1 cellular context compared by ENCODE assay signal in the genomic region with DNA sequence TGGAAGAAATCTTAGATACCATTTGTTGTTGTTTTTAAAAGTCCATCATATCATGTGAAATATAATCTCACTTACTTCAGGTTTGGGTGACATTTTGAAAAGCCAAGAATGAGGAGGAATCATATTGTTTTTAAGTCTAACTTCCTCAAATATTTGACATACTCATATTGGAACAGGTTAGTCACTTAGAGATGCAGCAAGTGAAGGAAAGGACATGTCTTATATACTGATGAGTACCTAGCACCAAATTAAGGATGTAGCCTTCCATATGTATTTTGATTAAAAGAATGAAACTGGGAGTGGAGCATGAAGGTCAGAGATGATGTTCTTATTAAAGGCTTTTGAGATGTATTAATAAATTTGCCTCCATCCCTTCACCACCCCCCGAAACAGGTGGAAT.
TF ChIP-seq lines count a peak whose summit lies in the region.

No MANE protein-coding gene starts in this region.

TF ChIP-seq in GM12878, 131 proteins besides CTCF, POLR2A, EP300 and RAD21:
- TF ChIP-seq SMC3 (IDR thresholded peaks at IDR 0.05; ENCODE audit: borderline replicate concordance, low read length) (no peak), RAD51 (IDR thresholded peaks at IDR 0.05) (no peak), CREB1 (IDR thresholded peaks at IDR 0.05; ENCODE audit: low read depth) (no peak), NR2C2 (IDR thresholded peaks at IDR 0.05; ENCODE audit: borderline replicate concordance, control insufficient read depth, insufficient read length, low read depth) (no peak), ZZZ3 (IDR thresholded peaks at IDR 0.05; ENCODE audit: control insufficient read depth, insufficient read length, low read depth) (no peak)
- TF ChIP-seq, protein P1, sequence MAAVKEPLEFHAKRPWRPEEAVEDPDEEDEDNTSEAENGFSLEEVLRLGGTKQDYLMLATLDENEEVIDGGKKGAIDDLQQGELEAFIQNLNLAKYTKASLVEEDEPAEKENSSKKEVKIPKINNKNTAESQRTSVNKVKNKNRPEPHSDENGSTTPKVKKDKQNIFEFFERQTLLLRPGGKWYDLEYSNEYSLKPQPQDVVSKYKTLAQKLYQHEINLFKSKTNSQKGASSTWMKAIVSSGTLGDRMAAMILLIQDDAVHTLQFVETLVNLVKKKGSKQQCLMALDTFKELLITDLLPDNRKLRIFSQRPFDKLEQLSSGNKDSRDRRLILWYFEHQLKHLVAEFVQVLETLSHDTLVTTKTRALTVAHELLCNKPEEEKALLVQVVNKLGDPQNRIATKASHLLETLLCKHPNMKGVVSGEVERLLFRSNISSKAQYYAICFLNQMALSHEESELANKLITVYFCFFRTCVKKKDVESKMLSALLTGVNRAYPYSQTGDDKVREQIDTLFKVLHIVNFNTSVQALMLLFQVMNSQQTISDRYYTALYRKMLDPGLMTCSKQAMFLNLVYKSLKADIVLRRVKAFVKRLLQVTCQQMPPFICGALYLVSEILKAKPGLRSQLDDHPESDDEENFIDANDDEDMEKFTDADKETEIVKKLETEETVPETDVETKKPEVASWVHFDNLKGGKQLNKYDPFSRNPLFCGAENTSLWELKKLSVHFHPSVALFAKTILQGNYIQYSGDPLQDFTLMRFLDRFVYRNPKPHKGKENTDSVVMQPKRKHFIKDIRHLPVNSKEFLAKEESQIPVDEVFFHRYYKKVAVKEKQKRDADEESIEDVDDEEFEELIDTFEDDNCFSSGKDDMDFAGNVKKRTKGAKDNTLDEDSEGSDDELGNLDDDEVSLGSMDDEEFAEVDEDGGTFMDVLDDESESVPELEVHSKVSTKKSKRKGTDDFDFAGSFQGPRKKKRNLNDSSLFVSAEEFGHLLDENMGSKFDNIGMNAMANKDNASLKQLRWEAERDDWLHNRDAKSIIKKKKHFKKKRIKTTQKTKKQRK (IDR thresholded peaks at IDR 0.05; ENCODE audit: low read depth, low read length) = no peak
- TF ChIP-seq, protein P2, sequence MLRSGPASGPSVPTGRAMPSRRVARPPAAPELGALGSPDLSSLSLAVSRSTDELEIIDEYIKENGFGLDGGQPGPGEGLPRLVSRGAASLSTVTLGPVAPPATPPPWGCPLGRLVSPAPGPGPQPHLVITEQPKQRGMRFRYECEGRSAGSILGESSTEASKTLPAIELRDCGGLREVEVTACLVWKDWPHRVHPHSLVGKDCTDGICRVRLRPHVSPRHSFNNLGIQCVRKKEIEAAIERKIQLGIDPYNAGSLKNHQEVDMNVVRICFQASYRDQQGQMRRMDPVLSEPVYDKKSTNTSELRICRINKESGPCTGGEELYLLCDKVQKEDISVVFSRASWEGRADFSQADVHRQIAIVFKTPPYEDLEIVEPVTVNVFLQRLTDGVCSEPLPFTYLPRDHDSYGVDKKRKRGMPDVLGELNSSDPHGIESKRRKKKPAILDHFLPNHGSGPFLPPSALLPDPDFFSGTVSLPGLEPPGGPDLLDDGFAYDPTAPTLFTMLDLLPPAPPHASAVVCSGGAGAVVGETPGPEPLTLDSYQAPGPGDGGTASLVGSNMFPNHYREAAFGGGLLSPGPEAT (IDR thresholded peaks at IDR 0.05; ENCODE audit: low read depth) = no peak
